ENCODE assay signal across 12 cellular contexts in the genomic region with DNA sequence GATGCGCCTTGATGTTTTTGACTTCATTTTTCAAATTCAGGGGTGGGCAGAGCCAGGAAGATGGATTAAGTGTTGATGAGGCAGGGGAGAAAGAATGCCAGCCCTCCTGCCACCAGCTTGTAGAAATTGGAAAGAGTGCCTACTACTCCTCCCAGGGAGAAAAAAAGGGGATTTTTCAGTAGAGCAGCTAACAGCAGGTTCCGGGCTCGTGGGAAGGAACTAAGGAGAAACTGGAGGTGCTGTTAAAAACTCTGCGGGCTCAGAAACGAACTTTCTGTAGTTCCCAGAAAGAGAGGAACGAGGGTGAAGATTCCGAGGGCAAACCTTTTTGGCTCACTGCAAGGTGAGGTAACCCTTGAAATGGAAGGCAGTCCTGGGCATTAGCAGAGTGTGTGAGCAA.
DNase-seq lines count a peak whose midpoint lies in the region; ATAC-seq and TF ChIP-seq lines count a peak whose summit lies in the region.
"Had no signal": no experiment of that assay in that cellular context is flagged by ENCODE, and none has a peak within 500 bp of the region (broad histone marks: within the 10 kb centered on the region; RNA-seq: fewer than 3 reads in every experiment).

No MANE protein-coding gene starts in this region.

- peaks cover 15% of the 10 kb centered on the region for H3K4me1 ChIP-seq in Panc1 (ENCODE audit: control insufficient read depth, insufficient read depth, low read length)
- H3K4me1 ChIP-seq in esophagus squamous epithelium, result peaks cover 0 to 36% (median 11%) of the 10 kb centered on the region in 3 donors
- H3K4me1 ChIP-seq in skeletal muscle satellite cell (ENCODE audit: control insufficient read depth, insufficient read depth, low read length), result peaks cover 33% of the 10 kb centered on the region

- H3K4me2 ChIP-seq in skeletal muscle satellite cell (ENCODE audit: low read length), result peak overlapping the region; percentile 44

- 76 to 91% methylated on average over 7 of the region's 7 CpGs for whole genome bisulfite sequencing in esophagus squamous epithelium, 2 donors

- TF ChIP-seq POLR2A in esophagus squamous epithelium (IDR thresholded peaks at IDR 0.05), result no peak

- peak overlapping the region in 6 of 7 donors; percentile 77 to 88 (median 82) for H3K27ac Mint-ChIP-seq in CD14-positive monocyte

- no peak; the same call in 1 of the 2 replicates for ATAC-seq in Panc1
- ATAC-seq: activated CD4-positive, CD25-positive, alpha-beta regulatory T cell treated with anti-CD3 and anti-CD28 coated beads, Interleukin-2, amount 50 U/mL, for 24 hours had no signal

- DNase-seq in CD14-positive monocyte (ENCODE audit: low spot score) (no peak), Panc1 (ENCODE audit: low read depth, low spot score) (no peak), esophagus squamous epithelium (lab: John Stamatoyannopoulos, UW) (no peak), mesenteric fat pad (ENCODE audit: low spot score) (no peak), SKM-1 (lab: John Stamatoyannopoulos, UW; ENCODE audit: unreplicated experiment) (no peak), ecto neural progenitor cell (ENCODE audit: low spot score) (no peak)
- no peak for DNase-seq in effector CD8-positive, alpha-beta T cell (lab: John Stamatoyannopoulos, UW)
- DNase-seq: posterior cingulate gyrus; stimulated activated CD4-positive, alpha-beta T cell treated with anti-CD3 and anti-CD28 coated beads, Interleukin-4, amount 100 ng/mL, for 1 hour; stimulated activated naive CD4-positive, alpha-beta T cell had no signal

- H3K4me3 ChIP-seq in Panc1 (ENCODE audit: low read depth in 2 of 2, low read length in 2 of 2) (no peak overlapping the region), esophagus squamous epithelium (no peak overlapping the region), skeletal muscle satellite cell (ENCODE audit: low read length) (no peak overlapping the region)

- no peak for TF ChIP-seq CTCF in CD14-positive monocyte (IDR thresholded peaks at IDR 0.05)
- TF ChIP-seq CTCF in Panc1 (IDR thresholded peaks at IDR 0.05), result no peak
- no peak for TF ChIP-seq CTCF in esophagus squamous epithelium (IDR thresholded peaks at IDR 0.05)

- H3K27ac ChIP-seq in Panc1 (ENCODE audit: low read length) (peak overlapping the region; percentile 73), esophagus squamous epithelium (peak overlapping the region in 3 of 4 donors; percentile 29 to 77 (median 63))

- peaks cover 0 to 1% (median 0%) of the 10 kb centered on the region in 3 donors for H3K27me3 Mint-ChIP-seq in CD14-positive monocyte (ENCODE audit: low read depth in 3 of 3)

- no peaks in the 10 kb centered on the region for H3K9me3 ChIP-seq in Panc1 (ENCODE audit: control insufficient read depth, insufficient read depth, low read depth, low read length)
- H3K9me3 ChIP-seq in esophagus squamous epithelium, result no peaks in the 10 kb centered on the region
- H3K9me3 ChIP-seq in skeletal muscle satellite cell (replicated peaks; ENCODE audit: low read length), result no peaks in the 10 kb centered on the region

- peak overlapping the region; percentile 51 for H3K9ac ChIP-seq in skeletal muscle satellite cell (ENCODE audit: low read depth, low read length)

- POLR2A ChIA-PET in Panc1 (lab: Charles Lee), result no interaction called here

- H3K36me3 ChIP-seq in Panc1 (ENCODE audit: control insufficient read depth, insufficient read depth, low read length), result no peaks in the 10 kb centered on the region
- peaks cover 5 to 95% (median 20%) of the 10 kb centered on the region in 3 donors for H3K36me3 ChIP-seq in esophagus squamous epithelium
- peaks cover 52% of the 10 kb centered on the region for H3K36me3 ChIP-seq in skeletal muscle satellite cell (ENCODE audit: insufficient read depth, low read length)

- H3K27me3 ChIP-seq in Panc1 (ENCODE audit: control insufficient read depth, insufficient read depth, low read length) (no peaks in the 10 kb centered on the region), esophagus squamous epithelium (no peaks in the 10 kb centered on the region), skeletal muscle satellite cell (ENCODE audit: control insufficient read depth, insufficient read depth, low read length) (no peaks in the 10 kb centered on the region)

- no peaks in the 10 kb centered on the region for H3K9me3 Mint-ChIP-seq in CD14-positive monocyte

- intact Hi-C loops in CD14-positive monocyte (cut with micrococcal nuclease), result no loop called here
- intact Hi-C loops in Panc1 (cut with micrococcal nuclease; ENCODE audit: unreplicated experiment), result no loop called here
- intact Hi-C loops in esophagus squamous epithelium (cut with DNase I), result no loop called here

- CTCF ChIA-PET in Panc1 (lab: Charles Lee), result interaction anchor here (0.6 kb wide), 1 partner anchor 304 kb away, joined by 8 read pairs; no protein-coding TSS in a partner anchor

- peaks cover 19% of the 10 kb centered on the region for H3K4me1 Mint-ChIP-seq in CD14-positive monocyte

- H3K4me3 Mint-ChIP-seq in CD14-positive monocyte, result no peak overlapping the region

- H3K36me3 Mint-ChIP-seq in CD14-positive monocyte, result peaks cover 81 to 88% of the 10 kb centered on the region in 2 donors

- in situ Hi-C loops in Panc1 (cut with HindIII; ENCODE audit: low pct_unique_long_range_greater_than_20kb, low sequenced_read_pairs), result no loop called here

- BruUV-seq in Panc1 (replicated peaks; lab: Mats Ljungman, UMichigan), result no TSS peak
